In the genomic region with DNA sequence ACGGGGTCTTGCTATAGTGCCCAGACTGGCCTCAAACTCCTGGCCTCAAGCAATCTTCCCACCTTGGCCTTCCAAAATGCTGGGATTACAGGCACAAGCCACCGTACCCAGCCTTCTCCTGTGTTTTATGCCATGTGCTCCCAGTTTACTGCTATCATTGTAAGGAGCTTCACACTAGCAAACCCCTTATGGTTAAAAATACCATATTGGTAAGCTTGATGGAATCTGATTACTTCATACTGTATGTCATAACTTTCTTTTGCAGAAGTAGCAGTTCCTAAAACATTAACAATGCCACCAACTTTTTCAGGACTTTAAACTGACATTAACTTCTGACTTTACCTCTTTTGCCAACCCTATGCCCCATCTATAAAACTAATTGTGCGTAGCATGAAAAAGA, we compare ENCODE assay signal across 13 cellular contexts. TPM values are rescaled to one million over a fixed set of nuclear protein-coding genes. Genes with fewer than 3 reads are reported as not detected.
DNase-seq lines count a peak whose midpoint lies in the region; ATAC-seq and TF ChIP-seq lines count a peak whose summit lies in the region.
"Had no signal": no experiment of that assay in that cellular context is flagged by ENCODE, and none has a peak within 500 bp of the region (broad histone marks: within the 10 kb centered on the region; RNA-seq: fewer than 3 reads in every experiment).

No MANE protein-coding gene starts in this region.

- no peak for TF ChIP-seq CTCF in NB4 (IDR thresholded peaks at IDR 0.05; ENCODE audit: low read depth, low read length)
- no peak for TF ChIP-seq CTCF in brain microvascular endothelial cell (IDR thresholded peaks at IDR 0.05; ENCODE audit: low read depth, low read length, missing control alignments)
- TF ChIP-seq CTCF in neutrophil (IDR thresholded peaks at IDR 0.05), result no peak

- H2AFZ ChIP-seq in Karpas-422 (ENCODE audit: low read length), result no peak overlapping the region

- H3K36me3 ChIP-seq in brain microvascular endothelial cell (replicated peaks) (no peaks in the 10 kb centered on the region), neutrophil (no peaks in the 10 kb centered on the region), Karpas-422 (ENCODE audit: insufficient read depth, low read length) (peaks cover 3% of the 10 kb centered on the region; the same call in 1 of the 2 replicates)

- intact Hi-C loops in posterior cingulate gyrus (cut with DNase I), result no loop called here

- no peak for TF ChIP-seq POLR2A in NB4 (IDR thresholded peaks at IDR 0.05; ENCODE audit: extremely low read depth, insufficient read length)

- H3K4me3 ChIP-seq in NB4 (ENCODE audit: low read depth, low read length) (no peak overlapping the region), brain microvascular endothelial cell (ENCODE audit: low read depth, low read length) (no peak overlapping the region), neutrophil (ENCODE audit: low read depth in 1 of 2, low read length in 1 of 2) (peak overlapping the region in 1 of 2 experiments; percentile 44), Karpas-422 (ENCODE audit: low read length) (no peak overlapping the region)

- H3K4me1 ChIP-seq in neutrophil (ENCODE audit: control insufficient read depth in 1 of 2, insufficient read depth in 1 of 2, low read depth in 1 of 2, low read length in 1 of 2), result peaks cover 64 to 73% of the 10 kb centered on the region in 2 experiments
- H3K4me1 ChIP-seq in Karpas-422 (ENCODE audit: low read length), result no peaks in the 10 kb centered on the region; the same call in 1 of the 2 replicates

- H3K27me3 ChIP-seq in brain microvascular endothelial cell (replicated peaks) (no peaks in the 10 kb centered on the region), neutrophil (no peaks in the 10 kb centered on the region), Karpas-422 (ENCODE audit: low read length) (no peaks in the 10 kb centered on the region)

- peak; percentile 80 for DNase-seq in CD1c-positive myeloid dendritic cell (ENCODE audit: extremely low spot score)
- DNase-seq in NB4 (ENCODE audit: low read depth), result peak; percentile 82
- peak; percentile 9 for DNase-seq in brain microvascular endothelial cell
- no peak for DNase-seq in posterior cingulate gyrus
- DNase-seq in Karpas-422, result no peak
- DNase-seq in hippocampal formation (lab: John Stamatoyannopoulos, UW), result no peak
- DNase-seq: activated CD4-positive, alpha-beta T cell treated with anti-CD3 and anti-CD28 coated beads, Interleukin-2, amount 10 ng/mL, durations not matched to agents 24 days and 14 days; activated naive CD4-positive, alpha-beta T cell treated with anti-CD3 and anti-CD28 coated beads for 36 hours; effector memory CD8-positive, alpha-beta T cell; naive thymus-derived CD4-positive, alpha-beta T cell; stimulated activated CD8-positive, alpha-beta memory T cell treated with anti-CD3 and anti-CD28 coated beads, Interleukin-4, amount 100 ng/mL, for 48 hours had no signal

- peaks cover 62% of the 10 kb centered on the region for H3K79me2 ChIP-seq in Karpas-422 (ENCODE audit: low read length)

- no peak overlapping the region for H3K9ac ChIP-seq in Karpas-422 (ENCODE audit: low read length)

- ATAC-seq in GM18517 (IDR thresholded peaks at IDR 0.05; ENCODE audit: unreplicated experiment), result no peak
- ATAC-seq: effector memory CD8-positive, alpha-beta T cell; naive thymus-derived CD4-positive, alpha-beta T cell had no signal

- H3K27ac ChIP-seq in brain microvascular endothelial cell (no peak overlapping the region), neutrophil (peak overlapping the region; percentile 82), Karpas-422 (ENCODE audit: low read length) (no peak overlapping the region)

- H3K4me2 ChIP-seq in Karpas-422 (ENCODE audit: low read depth, low read length, poor library complexity, severe bottlenecking), result no peak overlapping the region

- no peaks in the 10 kb centered on the region for H3K9me3 ChIP-seq in neutrophil
- no peaks in the 10 kb centered on the region for H3K9me3 ChIP-seq in Karpas-422 (ENCODE audit: low read length)

- in situ Hi-C loops in brain microvascular endothelial cell (cut with HindIII; ENCODE audit: low pct_ligation_motif_present, low sequenced_read_pairs), result no loop called here

- H3K9me2 ChIP-seq in Karpas-422 (replicated peaks; ENCODE audit: insufficient read depth, low read length), result no peaks in the 10 kb centered on the region

- H4K20me1 ChIP-seq in Karpas-422 (ENCODE audit: insufficient read depth, low read depth, low read length), result no peaks in the 10 kb centered on the region

RNA-seq across cellular contexts. Expression of gene HAT1, which starts 36.2 kb away (rescaled TPM):
- total RNA-seq in Karpas-422 (2014; rRNA removed; shearing (Covaris generic); ENCODE audit: low replicate concordance), result 32.4 and 56.8 TPM in 2 replicates

RNA-seq across cellular contexts. Expression of gene METAP1D, which starts 41.3 kb away (rescaled TPM):
- total RNA-seq in Karpas-422 (2014; rRNA removed; shearing (Covaris generic); ENCODE audit: low replicate concordance), result 4.9 and 20.7 TPM in 2 replicates

Comparison
In these comparisons a context has a peak if more than half of its experiments do, and no peak if none do; other contexts are left out.
1. DNase-seq: peak in CD1c-positive myeloid dendritic cell (single experiment), NB4 (single experiment) and brain microvascular endothelial cell (single experiment); none in posterior cingulate gyrus (0 of 10), Karpas-422 (single experiment) and hippocampal formation (0 of 2).